ENCODE assay signal across 15 cellular contexts in the genomic region with DNA sequence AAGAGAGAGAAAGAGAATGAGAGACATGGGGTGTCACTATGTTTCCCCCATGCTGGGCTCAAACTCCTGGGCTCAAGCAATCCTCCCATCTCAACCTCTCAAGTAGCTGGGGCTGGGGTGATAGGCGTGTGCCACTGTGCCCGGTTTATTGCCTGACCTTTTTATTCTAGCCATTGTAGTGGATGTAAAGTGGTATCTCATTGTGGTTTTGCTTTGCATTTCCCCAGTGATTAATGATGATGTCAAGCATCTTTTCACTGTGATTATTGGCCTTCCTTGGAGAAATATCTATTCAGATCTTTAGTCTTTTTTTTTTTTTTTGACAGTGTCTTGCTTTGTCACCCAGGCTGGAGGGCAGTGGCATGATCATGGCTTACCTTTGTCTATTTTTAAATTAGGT.
"Had no signal": no experiment of that assay in that cellular context is flagged by ENCODE, and none has a peak within 500 bp of the region (broad histone marks: within the 10 kb centered on the region; RNA-seq: fewer than 3 reads in every experiment).

No MANE protein-coding gene starts in this region.

- H3K4me3 Mint-ChIP-seq: activated CD4-positive, alpha-beta memory T cell treated with anti-CD3 and anti-CD28 coated beads for 36 hours; dendritic cell treated with granulocyte-macrophage colony-stimulating factor and Interleukin-4, amounts not matched to agents 40 ng/mL and 50 ng/mL, for 4 days; endodermal cell; naive B cell; T-helper 2 cell treated with Interferon-gamma antibody and Interleukin-4, amounts not matched to agents 5 μg/mL and 100 μg/mL, for 36 hours had no signal

- H3K36me3 ChIP-seq: lower lobe of right lung, right atrium auricular region, thyroid gland had no signal

- H3K4me1 Mint-ChIP-seq: endodermal cell, naive B cell had no signal

- H3K4me1 ChIP-seq: lower lobe of right lung, right atrium auricular region had no signal

- H3K27ac ChIP-seq: lower lobe of right lung, right atrium auricular region, skin epidermis, thyroid gland had no signal

- H3K27ac Mint-ChIP-seq: activated CD4-positive, alpha-beta memory T cell treated with anti-CD3 and anti-CD28 coated beads for 36 hours; dendritic cell treated with granulocyte-macrophage colony-stimulating factor and Interleukin-4, amounts not matched to agents 40 ng/mL and 50 ng/mL, for 4 days; endodermal cell; T-helper 2 cell treated with Interferon-gamma antibody and Interleukin-4, amounts not matched to agents 5 μg/mL and 100 μg/mL, for 36 hours had no signal

- DNase-seq: activated CD4-positive, alpha-beta memory T cell treated with anti-CD3 and anti-CD28 coated beads for 36 hours; activated CD4-positive, alpha-beta T cell treated with anti-CD3 and anti-CD28 coated beads for 1 hour; activated CD8-positive, alpha-beta memory T cell treated with anti-CD3 and anti-CD28 coated beads, Interleukin-2, amount 50 U/mL, for 4 hours; activated naive CD4-positive, alpha-beta T cell treated with Interleukin-2 at 50 U/mL for 16 hours; endodermal cell; glutamatergic neuron; left cardiac atrium; lower lobe of right lung; naive B cell; stimulated activated CD4-positive, alpha-beta T cell treated with anti-CD3 and anti-CD28 coated beads, Interleukin-4, amount 100 ng/mL, for 4 hours; thyroid gland had no signal

- ATAC-seq: left cardiac atrium, lower lobe of right lung had no signal

- H3K36me3 Mint-ChIP-seq: activated CD4-positive, alpha-beta memory T cell treated with anti-CD3 and anti-CD28 coated beads for 36 hours; naive B cell had no signal

- H3K4me3 ChIP-seq: lower lobe of right lung, right atrium auricular region, skin epidermis, thyroid gland had no signal

- H3K9me3 ChIP-seq: lower lobe of right lung, right atrium auricular region, thyroid gland had no signal

- H3K27me3 Mint-ChIP-seq: activated CD4-positive, alpha-beta memory T cell treated with anti-CD3 and anti-CD28 coated beads for 36 hours; dendritic cell treated with granulocyte-macrophage colony-stimulating factor and Interleukin-4, amounts not matched to agents 40 ng/mL and 50 ng/mL, for 4 days; naive B cell had no signal

- H3K9me3 Mint-ChIP-seq: dendritic cell treated with granulocyte-macrophage colony-stimulating factor and Interleukin-4, amounts not matched to agents 40 ng/mL and 50 ng/mL, for 4 days had no signal

- H3K27me3 ChIP-seq: right atrium auricular region, thyroid gland had no signal
